18 cellular contexts compared by ENCODE assay signal in the genomic region with DNA sequence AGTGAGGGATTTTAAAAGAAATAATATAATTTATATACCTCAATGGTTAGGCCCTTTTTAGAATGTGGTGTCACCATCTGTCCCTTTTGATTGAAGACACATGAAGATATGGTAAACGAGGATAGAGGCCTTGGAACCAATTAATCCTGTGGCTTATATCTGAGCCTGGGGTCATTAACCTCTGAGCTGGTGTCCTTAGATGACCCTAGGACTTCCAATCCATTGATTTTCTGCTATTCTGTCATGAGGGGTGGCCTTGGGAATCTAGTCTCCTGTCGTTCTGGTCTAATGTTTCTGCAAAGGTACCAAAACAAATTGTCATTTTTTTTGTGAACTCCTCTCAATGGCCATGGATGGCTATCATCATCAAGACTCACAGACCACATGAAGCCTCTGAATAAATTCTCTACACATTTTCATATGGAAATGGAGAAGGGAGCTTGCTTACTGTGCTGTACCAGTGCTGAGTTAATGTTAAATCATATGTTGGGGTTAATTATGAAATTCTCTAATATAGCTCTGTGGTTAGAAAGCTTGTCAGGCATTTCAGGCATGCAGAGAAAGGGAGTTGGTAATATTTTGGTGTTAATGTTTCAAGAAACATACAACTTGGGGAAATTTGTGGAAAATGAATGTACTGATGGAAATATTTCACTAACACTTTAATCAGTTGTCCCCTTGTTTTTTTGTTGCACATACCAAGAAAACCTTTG.
A peak's percentile ranks its signal among the peaks of the same experiment; 100 is the strongest.
DNase-seq lines count a peak whose midpoint lies in the region; TF ChIP-seq lines count a peak whose summit lies in the region.
"Had no signal": no experiment of that assay in that cellular context is flagged by ENCODE, and none has a peak within 500 bp of the region (broad histone marks: within the 10 kb centered on the region; RNA-seq: fewer than 3 reads in every experiment).

No MANE protein-coding gene starts in this region.

- H3K4me1 ChIP-seq in spleen, result no peaks in the 10 kb centered on the region
- H3K4me1 ChIP-seq: adrenal gland, psoas muscle had no signal

- no peak for TF ChIP-seq POLR2A in spleen (IDR thresholded peaks at IDR 0.05)

- intact Hi-C loops in spleen (cut with DNase I; ENCODE audit: low total_unique reads), result no loop called here

- TF ChIP-seq CTCF in fibroblast of the aortic adventitia (IDR thresholded peaks at IDR 0.05; ENCODE audit: insufficient read depth, low read length) (no peak), retinal pigment epithelial cell (conservative IDR thresholded peaks at IDR 0.05; ENCODE audit: low read depth, low read length) (no peak), spleen (IDR thresholded peaks at IDR 0.05 in 8 of 11, conservative IDR thresholded peaks at IDR 0.05 in 3 of 11) (no peak)

- H3K27ac ChIP-seq in spleen, result no peak overlapping the region
- H3K27ac ChIP-seq: adrenal gland, psoas muscle had no signal

- no peaks in the 10 kb centered on the region for H3K36me3 ChIP-seq in spleen
- H3K36me3 ChIP-seq: adrenal gland had no signal

- no peaks in the 10 kb centered on the region for H3K27me3 ChIP-seq in spleen (replicated peaks in 1 of 7)
- H3K27me3 ChIP-seq: adrenal gland had no signal

- peak; percentile 66 for DNase-seq in HCEC 1CT
- DNase-seq in amniotic epithelial cell (ENCODE audit: low read depth), result peak; percentile 66
- DNase-seq in fibroblast of the aortic adventitia (ENCODE audit: low read depth), result peak; percentile 34
- DNase-seq in retinal pigment epithelial cell (ENCODE audit: low read depth), result peak; percentile 70
- no peak for DNase-seq in medulla oblongata (ENCODE audit: extremely low spot score)
- no peak for DNase-seq in spleen
- DNase-seq in activated naive CD4-positive, alpha-beta T cell treated with anti-CD3 and anti-CD28 coated beads, Interleukin-2, amount 50 U/mL, for 16 hours, result no peak
- DNase-seq: activated CD4-positive, alpha-beta T cell treated with anti-CD3 and anti-CD28 coated beads for 36 hours; activated T-cell treated with anti-CD3 and anti-CD28 coated beads, Interleukin-2, amount 50 U/mL, for 4 hours; adrenal gland; immature natural killer cell; NCI-H1092 treated with DMSO at 0.1 percent for 48 hours; NCI-H1930; psoas muscle; SK-N-SH; stimulated activated CD4-positive, alpha-beta T cell treated with anti-CD3 and anti-CD28 coated beads, Interleukin-2, amount 100 ng/mL, for 24 hours; T-helper 17 cell had no signal

- H3K9me3 ChIP-seq in spleen, result no peaks in the 10 kb centered on the region
- H3K9me3 ChIP-seq: adrenal gland, psoas muscle, SK-N-SH had no signal

- H3K4me3 ChIP-seq in fibroblast of the aortic adventitia (ENCODE audit: low read depth, low read length), result no peak overlapping the region
- no peak overlapping the region for H3K4me3 ChIP-seq in retinal pigment epithelial cell (ENCODE audit: low read length)
- no peak overlapping the region for H3K4me3 ChIP-seq in spleen
- H3K4me3 ChIP-seq: adrenal gland, psoas muscle, skin epidermis had no signal

- 41 to 63% (median 53%) methylated on average over 2 of the region's 2 CpGs for WGBS in spleen, 5 donors

Comparison
In these comparisons a context has a peak if more than half of its experiments do, and no peak if none do; other contexts are left out.
1. DNase-seq: peak in HCEC 1CT (single experiment), amniotic epithelial cell (single experiment), fibroblast of the aortic adventitia (single experiment) and retinal pigment epithelial cell (single experiment); none in medulla oblongata (single experiment), spleen (single experiment) and activated naive CD4-positive, alpha-beta T cell treated with anti-CD3 and anti-CD28 coated beads, Interleukin-2, amount 50 U/mL, for 16 hours (single experiment).